ENCODE assay signal across 14 cellular contexts in genomic region chr9:126947529-126947928, GRCh38. TPM values are rescaled to one million over a fixed set of nuclear protein-coding genes. Genes with fewer than 3 reads are reported as not detected.
DNase-seq lines count a peak whose midpoint lies in the region; ATAC-seq, FAIRE-seq and TF ChIP-seq lines count a peak whose summit lies in the region.
"Had no signal": no experiment of that assay in that cellular context is flagged by ENCODE, and none has a peak within 500 bp of the region (broad histone marks: within the 10 kb centered on the region; RNA-seq: fewer than 3 reads in every experiment).

No MANE protein-coding gene starts in this region.

- H3K27me3 Mint-ChIP-seq in activated CD8-positive, alpha-beta T cell treated with anti-CD3 and anti-CD28 coated beads for 36 hours, result peaks cover 7% of the 10 kb centered on the region
- H3K27me3 Mint-ChIP-seq in activated CD8-positive, alpha-beta T cell treated with anti-CD3 and anti-CD28 coated beads, Interleukin-2, amount 10 ng/mL, durations not matched to agents 7 days and 5 days (ENCODE audit: low read depth), result peaks cover 16% of the 10 kb centered on the region
- peaks cover 25% of the 10 kb centered on the region for H3K27me3 Mint-ChIP-seq in activated T-helper 2 cell treated with anti-CD3 and anti-CD28 coated beads, Interferon-gamma antibody, Interleukin-2, Interleukin-4, amounts not matched to agents 10 μg/mL and 5 μg/mL and 100 μg/mL, durations not matched to agents 14 hours and 24 hours and 36 hours (ENCODE audit: low read depth)
- H3K27me3 Mint-ChIP-seq: stimulated activated memory B cell treated with anti-CD40 and anti-IgM and Interleukin-4, amounts not matched to agents 10 μg/mL and 1 μg/mL and 100 μg/mL, for 72 hours had no signal

- dilution Hi-C loops in keratinocyte (cut with MboI; ENCODE audit: extremely low pct_ligation_motif_present, low sequenced_read_pairs), result no loop called here

- H3K36me3 ChIP-seq in RWPE2 (ENCODE audit: low read depth), result no peaks in the 10 kb centered on the region
- no peaks in the 10 kb centered on the region for H3K36me3 ChIP-seq in keratinocyte (ENCODE audit: control insufficient read depth in 2 of 2, extremely low read depth in 1 of 2, insufficient read depth in 2 of 2, low read length in 2 of 2)

- no peak overlapping the region for H3K9ac ChIP-seq in keratinocyte (ENCODE audit: control insufficient read depth, extremely low read depth, insufficient read depth, low read length)

- H3K9me3 Mint-ChIP-seq in activated CD8-positive, alpha-beta T cell treated with anti-CD3 and anti-CD28 coated beads for 36 hours, result no peaks in the 10 kb centered on the region
- no peaks in the 10 kb centered on the region for H3K9me3 Mint-ChIP-seq in activated CD8-positive, alpha-beta T cell treated with anti-CD3 and anti-CD28 coated beads, Interleukin-2, amount 10 ng/mL, durations not matched to agents 7 days and 5 days (ENCODE audit: insufficient read depth)
- no peaks in the 10 kb centered on the region for H3K9me3 Mint-ChIP-seq in activated T-helper 2 cell treated with anti-CD3 and anti-CD28 coated beads, Interferon-gamma antibody, Interleukin-2, Interleukin-4, amounts not matched to agents 10 μg/mL and 5 μg/mL and 100 μg/mL, durations not matched to agents 14 hours and 24 hours and 36 hours
- H3K9me3 Mint-ChIP-seq: stimulated activated memory B cell treated with anti-CD40 and anti-IgM and Interleukin-4, amounts not matched to agents 10 μg/mL and 1 μg/mL and 100 μg/mL, for 72 hours had no signal

- intact Hi-C loops in activated CD8-positive, alpha-beta T cell treated with anti-CD3 and anti-CD28 coated beads for 36 hours (cut with micrococcal nuclease), result no loop called here
- intact Hi-C loops in activated T-helper 2 cell treated with anti-CD3 and anti-CD28 coated beads, Interferon-gamma antibody, Interleukin-2, Interleukin-4, amounts not matched to agents 10 μg/mL and 5 μg/mL and 100 μg/mL, durations not matched to agents 14 hours and 24 hours and 36 hours (cut with micrococcal nuclease), result no loop called here

- TF ChIP-seq CTCF in activated CD8-positive, alpha-beta T cell treated with anti-CD3 and anti-CD28 coated beads for 36 hours (IDR thresholded peaks at IDR 0.05), result no peak
- peak; percentile 8; the same call in 1 of the 2 replicates for TF ChIP-seq CTCF in GM12874 (IDR thresholded peaks at IDR 0.05; ENCODE audit: insufficient read depth, low read depth, low read length)
- peak; percentile 26 for TF ChIP-seq CTCF in RWPE2 (IDR thresholded peaks at IDR 0.05; ENCODE audit: poor library complexity, severe bottlenecking)
- peak; percentile 14 to 44 (median 32) for TF ChIP-seq CTCF in keratinocyte (optimal IDR thresholded peaks at IDR 0.05 in 1 of 3, IDR thresholded peaks at IDR 0.05 in 1 of 3, conservative IDR thresholded peaks at IDR 0.05 in 1 of 3; ENCODE audit: extremely low read depth in 1 of 3, insufficient read depth in 2 of 3, low read length in 3 of 3)

- H2AFZ ChIP-seq in keratinocyte (ENCODE audit: control insufficient read depth, low read length), result no peak overlapping the region

- peak; percentile 17 for DNase-seq in activated CD8-positive, alpha-beta T cell treated with anti-CD3 and anti-CD28 coated beads for 36 hours
- DNase-seq in activated CD8-positive, alpha-beta T cell treated with anti-CD3 and anti-CD28 coated beads, Interleukin-2, amount 10 ng/mL, durations not matched to agents 7 days and 5 days, result no peak
- DNase-seq in RWPE2 (ENCODE audit: low spot score) (no peak), keratinocyte (ENCODE audit: low read depth, low spot score) (no peak), SKM-1 treated with dmso at 0.1 percent for 144 hours (lab: John Stamatoyannopoulos, UW; ENCODE audit: unreplicated experiment) (no peak)
- no peak for DNase-seq in activated T-helper 2 cell treated with anti-CD3 and anti-CD28 coated beads, Interferon-gamma antibody, Interleukin-2, Interleukin-4, amounts not matched to agents 10 μg/mL and 5 μg/mL and 100 μg/mL, durations not matched to agents 14 hours and 24 hours and 36 hours (ENCODE audit: low spot score)
- DNase-seq: Karpas-422; NCI-H2029 treated with DMSO at 0.1 percent for 48 hours; psoas muscle; stimulated activated CD4-positive, alpha-beta T cell treated with anti-CD3 and anti-CD28 coated beads, Interleukin-2, amount 100 ng/mL, for 48 hours had no signal

- H3K27me3 ChIP-seq in RWPE2 (ENCODE audit: insufficient read depth, poor library complexity, severe bottlenecking) (no peaks in the 10 kb centered on the region), keratinocyte (ENCODE audit: control insufficient read depth, extremely low read depth, insufficient read depth, low read length) (no peaks in the 10 kb centered on the region)

- H3K27ac ChIP-seq in RWPE2 (ENCODE audit: poor library complexity, severe bottlenecking), result no peak overlapping the region
- H3K27ac ChIP-seq in keratinocyte (ENCODE audit: control insufficient read depth, insufficient read depth, low read length), result no peak overlapping the region
- H3K27ac ChIP-seq: psoas muscle had no signal

- H4K20me1 ChIP-seq in keratinocyte (ENCODE audit: control insufficient read depth, extremely low read depth, insufficient read depth, low read length), result no peaks in the 10 kb centered on the region

- no peaks in the 10 kb centered on the region for H3K4me1 Mint-ChIP-seq in activated CD8-positive, alpha-beta T cell treated with anti-CD3 and anti-CD28 coated beads for 36 hours (ENCODE audit: low read depth)
- no peaks in the 10 kb centered on the region for H3K4me1 Mint-ChIP-seq in activated CD8-positive, alpha-beta T cell treated with anti-CD3 and anti-CD28 coated beads, Interleukin-2, amount 10 ng/mL, durations not matched to agents 7 days and 5 days (ENCODE audit: low read depth)
- no peaks in the 10 kb centered on the region for H3K4me1 Mint-ChIP-seq in activated T-helper 2 cell treated with anti-CD3 and anti-CD28 coated beads, Interferon-gamma antibody, Interleukin-2, Interleukin-4, amounts not matched to agents 10 μg/mL and 5 μg/mL and 100 μg/mL, durations not matched to agents 14 hours and 24 hours and 36 hours (ENCODE audit: low read depth)
- H3K4me1 Mint-ChIP-seq: stimulated activated memory B cell treated with anti-CD40 and anti-IgM and Interleukin-4, amounts not matched to agents 10 μg/mL and 1 μg/mL and 100 μg/mL, for 72 hours had no signal

- ATAC-seq in activated CD8-positive, alpha-beta T cell treated with anti-CD3 and anti-CD28 coated beads for 36 hours, result peak; percentile 27
- ATAC-seq in activated CD8-positive, alpha-beta T cell treated with anti-CD3 and anti-CD28 coated beads, Interleukin-2, amount 10 ng/mL, durations not matched to agents 7 days and 5 days, result no peak
- ATAC-seq in RWPE2 (ENCODE audit: low read depth) (no peak), HG03139 (IDR thresholded peaks at IDR 0.05; ENCODE audit: unreplicated experiment) (no peak)
- ATAC-seq: Panc1; psoas muscle; stimulated activated memory B cell treated with anti-CD40 and anti-IgM and Interleukin-4, amounts not matched to agents 10 μg/mL and 1 μg/mL and 100 μg/mL, for 72 hours had no signal

- FAIRE-seq in keratinocyte (lab: Jason Lieb, UNC), result no peak

- H3K9me1 ChIP-seq in keratinocyte (ENCODE audit: control insufficient read depth, extremely low read depth, insufficient read depth, low read length), result no peaks in the 10 kb centered on the region

- H3K79me2 ChIP-seq in keratinocyte (ENCODE audit: control insufficient read depth, insufficient read depth, low read length), result no peaks in the 10 kb centered on the region

- H3K4me1 ChIP-seq in RWPE2 (ENCODE audit: insufficient read depth, poor library complexity, severe bottlenecking), result no peaks in the 10 kb centered on the region
- H3K4me1 ChIP-seq in keratinocyte (ENCODE audit: control insufficient read depth, extremely low read depth, insufficient read depth, low read length), result no peaks in the 10 kb centered on the region

- H3K9me3 ChIP-seq in RWPE2 (ENCODE audit: severe bottlenecking), result no peaks in the 10 kb centered on the region
- no peaks in the 10 kb centered on the region for H3K9me3 ChIP-seq in keratinocyte (ENCODE audit: control insufficient read depth, low read depth, low read length)
- H3K9me3 ChIP-seq: psoas muscle had no signal

- H3K4me3 ChIP-seq in RWPE2 (ENCODE audit: severe bottlenecking), result no peak overlapping the region
- no peak overlapping the region for H3K4me3 ChIP-seq in keratinocyte (ENCODE audit: control insufficient read depth in 2 of 3, extremely low read depth in 1 of 3, insufficient read depth in 2 of 3, low read depth in 1 of 3, low read length in 3 of 3)
- H3K4me3 ChIP-seq: psoas muscle had no signal

- H3K27ac Mint-ChIP-seq in activated CD8-positive, alpha-beta T cell treated with anti-CD3 and anti-CD28 coated beads for 36 hours, result no peak overlapping the region
- H3K27ac Mint-ChIP-seq in activated CD8-positive, alpha-beta T cell treated with anti-CD3 and anti-CD28 coated beads, Interleukin-2, amount 10 ng/mL, durations not matched to agents 7 days and 5 days, result no peak overlapping the region
- no peak overlapping the region for H3K27ac Mint-ChIP-seq in activated T-helper 2 cell treated with anti-CD3 and anti-CD28 coated beads, Interferon-gamma antibody, Interleukin-2, Interleukin-4, amounts not matched to agents 10 μg/mL and 5 μg/mL and 100 μg/mL, durations not matched to agents 14 hours and 24 hours and 36 hours
- H3K27ac Mint-ChIP-seq: stimulated activated memory B cell treated with anti-CD40 and anti-IgM and Interleukin-4, amounts not matched to agents 10 μg/mL and 1 μg/mL and 100 μg/mL, for 72 hours had no signal

- POLR2A ChIA-PET in activated CD8-positive, alpha-beta T cell treated with anti-CD3 and anti-CD28 coated beads for 36 hours (lab: Charles Lee), result interaction anchor here (1.1 kb wide), 1 partner anchor 34 kb away, joined by 3 read pairs; no protein-coding TSS in a partner anchor
- POLR2A ChIA-PET in activated CD8-positive, alpha-beta T cell treated with anti-CD3 and anti-CD28 coated beads, Interleukin-2, amount 10 ng/mL, durations not matched to agents 7 days and 5 days (lab: Charles Lee), result no interaction called here

- CTCF ChIA-PET in activated CD8-positive, alpha-beta T cell treated with anti-CD3 and anti-CD28 coated beads for 36 hours (lab: Charles Lee), result interaction anchor here (1.9 kb wide), 1 partner anchor 251 kb away, joined by 5 read pairs; no protein-coding TSS in a partner anchor
- CTCF ChIA-PET in activated CD8-positive, alpha-beta T cell treated with anti-CD3 and anti-CD28 coated beads, Interleukin-2, amount 10 ng/mL, durations not matched to agents 7 days and 5 days (lab: Charles Lee), result interaction anchor here (0.9 to 1.2 kb wide), 3 partner anchors 10 to 13 kb away, joined by 3 to 7 read pairs (median 5); no protein-coding TSS in a partner anchor

- H3K36me3 Mint-ChIP-seq in activated CD8-positive, alpha-beta T cell treated with anti-CD3 and anti-CD28 coated beads for 36 hours (ENCODE audit: low read depth), result no peaks in the 10 kb centered on the region
- no peaks in the 10 kb centered on the region for H3K36me3 Mint-ChIP-seq in activated CD8-positive, alpha-beta T cell treated with anti-CD3 and anti-CD28 coated beads, Interleukin-2, amount 10 ng/mL, durations not matched to agents 7 days and 5 days (ENCODE audit: low read depth)
- no peaks in the 10 kb centered on the region for H3K36me3 Mint-ChIP-seq in activated T-helper 2 cell treated with anti-CD3 and anti-CD28 coated beads, Interferon-gamma antibody, Interleukin-2, Interleukin-4, amounts not matched to agents 10 μg/mL and 5 μg/mL and 100 μg/mL, durations not matched to agents 14 hours and 24 hours and 36 hours (ENCODE audit: low read depth)

- no peak overlapping the region for H3K4me2 ChIP-seq in keratinocyte (ENCODE audit: control insufficient read depth, extremely low read depth, insufficient read depth, low read depth, low read length)

- no peak overlapping the region for H3K4me3 Mint-ChIP-seq in activated CD8-positive, alpha-beta T cell treated with anti-CD3 and anti-CD28 coated beads for 36 hours
- no peak overlapping the region for H3K4me3 Mint-ChIP-seq in activated CD8-positive, alpha-beta T cell treated with anti-CD3 and anti-CD28 coated beads, Interleukin-2, amount 10 ng/mL, durations not matched to agents 7 days and 5 days
- no peak overlapping the region for H3K4me3 Mint-ChIP-seq in activated T-helper 2 cell treated with anti-CD3 and anti-CD28 coated beads, Interferon-gamma antibody, Interleukin-2, Interleukin-4, amounts not matched to agents 10 μg/mL and 5 μg/mL and 100 μg/mL, durations not matched to agents 14 hours and 24 hours and 36 hours (ENCODE audit: low read depth)
- H3K4me3 Mint-ChIP-seq: stimulated activated memory B cell treated with anti-CD40 and anti-IgM and Interleukin-4, amounts not matched to agents 10 μg/mL and 1 μg/mL and 100 μg/mL, for 72 hours had no signal

RNA-seq across cellular contexts. Expression of gene RALGPS1, which starts 32.9 kb away (rescaled TPM):
- 1 to 10 TPM; 1.9 to 2.2 TPM for total RNA-seq in activated CD8-positive, alpha-beta T cell treated with anti-CD3 and anti-CD28 coated beads for 36 hours
- total RNA-seq in activated CD8-positive, alpha-beta T cell treated with anti-CD3 and anti-CD28 coated beads, Interleukin-2, amount 10 ng/mL, durations not matched to agents 7 days and 5 days, result 1 to 10 TPM; 2.5 to 4.1 TPM
- 0.56 to 1.1 TPM (median 0.97 TPM) in 3 replicates for polyA plus RNA-seq in keratinocyte
- polyA plus RNA-seq in keratinocyte (2011; ENCODE audit: low read depth), result 2.3 TPM
- 0.74 and 1.9 TPM in 2 replicates for polyA plus RNA-seq in keratinocyte (2011; cell fraction: cytosol; rRNA removed)
- polyA plus RNA-seq in keratinocyte (2011; cell fraction: nucleus; rRNA removed), result 3.3 and 3.7 TPM in 2 replicates
- polyA plus RNA-seq in keratinocyte (2012; ENCODE audit: low replicate concordance), result 1.1 and 2.0 TPM in 2 replicates
- polyA minus RNA-seq in keratinocyte, result 0.69 to 2.4 TPM (median 2.1 TPM) in 3 replicates
- not detected for polyA minus RNA-seq in keratinocyte (2011; cell fraction: cytosol; rRNA and poly(A)+ RNA removed)
- 1.2 and 2.4 TPM in 2 replicates for polyA minus RNA-seq in keratinocyte (2011; cell fraction: nucleus; rRNA and poly(A)+ RNA removed)
- 2.4 and 3.1 TPM in 2 replicates for total RNA-seq in activated T-helper 2 cell treated with anti-CD3 and anti-CD28 coated beads, Interferon-gamma antibody, Interleukin-2, Interleukin-4, amounts not matched to agents 10 μg/mL and 5 μg/mL and 100 μg/mL, durations not matched to agents 14 hours and 24 hours and 36 hours
